ENCODE assay signal across 8 cellular contexts in genomic region chr4:168831919-168832745, GRCh38.
DNase-seq lines count a peak whose midpoint lies in the region; ATAC-seq and TF ChIP-seq lines count a peak whose summit lies in the region.

No MANE protein-coding gene starts in this region.

- H3K27me3 ChIP-seq in BJ (ENCODE audit: control insufficient read depth, insufficient read depth, low read length) (no peaks in the 10 kb centered on the region), PC-3 (ENCODE audit: low read length) (no peaks in the 10 kb centered on the region)

- H4K20me1 ChIP-seq in PC-3 (ENCODE audit: low read length) = peaks cover 10% of the 10 kb centered on the region; the same call in 1 of the 2 replicates

- no peaks in the 10 kb centered on the region for H3K9me3 ChIP-seq in PC-3 (ENCODE audit: low read length)

- peaks cover 41% of the 10 kb centered on the region for H3K4me1 Mint-ChIP-seq in nephron

- H2AFZ ChIP-seq in PC-3 (ENCODE audit: low read length) = peak overlapping the region; percentile 96

- H3K27ac ChIP-seq in PC-3 (ENCODE audit: low read length) (peak overlapping the region; percentile 44), substantia nigra (ENCODE audit: low read depth, low read length, poor library complexity, severe bottlenecking) (peak overlapping the region; percentile 52)

- BruUV-seq in PC-3 (replicated peaks; lab: Mats Ljungman, UMichigan) = TSS peak; percentile 36

- TF ChIP-seq CTCF in BJ (IDR thresholded peaks at IDR 0.05; ENCODE audit: insufficient read depth, low read depth, low read length) (no peak), PC-3 (conservative IDR thresholded peaks at IDR 0.05; ENCODE audit: low read depth, low read length) (no peak), nephron (IDR thresholded peaks at IDR 0.05; ENCODE audit: unreplicated experiment in 3 of 3) (no peak)

- peak overlapping the region; percentile 96 for H3K4me2 ChIP-seq in PC-3 (ENCODE audit: low read length)

- peak overlapping the region; percentile 85 to 93 (median 85) for H3K4me3 Mint-ChIP-seq in nephron

- ATAC-seq in GM19043 (IDR thresholded peaks at IDR 0.05; ENCODE audit: low read depth, unreplicated experiment) = peak; percentile 80
- ATAC-seq in HG03196 (IDR thresholded peaks at IDR 0.05; ENCODE audit: unreplicated experiment) = peak; percentile 84
- ATAC-seq in PC-3 = peak; percentile 80

- peak overlapping the region; percentile 95 for H3K4me3 ChIP-seq in BJ (ENCODE audit: low read depth, low read length)
- H3K4me3 ChIP-seq in PC-3 (ENCODE audit: low read length) = peak overlapping the region; percentile 96

- H3F3A ChIP-seq in PC-3 (ENCODE audit: low read length, unreplicated experiment) = no peaks in the 10 kb centered on the region

- peaks cover 21% of the 10 kb centered on the region; the same call in 1 of the 2 replicates for H3K4me1 ChIP-seq in PC-3 (ENCODE audit: insufficient read depth, low read length)

- H3K27ac Mint-ChIP-seq in nephron = peak overlapping the region; percentile 76 to 90 (median 76)

- CTCF ChIA-PET in BJ (lab: Yijun Ruan, JAX) = interaction anchor here (0.5 to 4.2 kb wide), 14 partner anchors 9 to 282 kb away, joined by 3 to 27 read pairs (median 4); no protein-coding TSS in a partner anchor
- CTCF ChIA-PET in PC-3 (lab: Charles Lee) = interaction anchor here (0.5 to 0.6 kb wide), 2 partner anchors 16 to 247 kb away, joined by 3 to 4 read pairs; no protein-coding TSS in a partner anchor

- DNase-seq in BJ (ENCODE audit: low read depth) (no peak), PC-3 (peak; percentile 78), fibroblast of peridontal ligament (ENCODE audit: extremely low read depth) (peak; percentile 67), substantia nigra (lab: John Stamatoyannopoulos, UW) (peak in 41 of 49 donors; percentile 10 to 83 (median 48))
- peak; percentile 39 for DNase-seq in activated T-helper 9 cell treated with anti-CD3 and anti-CD28 coated beads, Interleukin-2, amount 50 U/mL, for 16 hours (ENCODE audit: low read depth)

- H3K79me2 ChIP-seq in PC-3 (ENCODE audit: low read length) = peaks cover 52% of the 10 kb centered on the region

- POLR2A ChIA-PET in BJ (lab: Charles Lee) (interaction anchor here (0.6 to 2.0 kb wide), 4 partner anchors 8 to 267 kb away, joined by 3 to 16 read pairs (median 4); no protein-coding TSS in a partner anchor), PC-3 (lab: Charles Lee; ENCODE audit: unreplicated experiment) (interaction anchor here (0.6 to 0.9 kb wide), 8 partner anchors 10 to 295 kb away, joined by 3 to 9 read pairs (median 5); no protein-coding TSS in a partner anchor)

- peak overlapping the region; percentile 85 for H3K9ac ChIP-seq in PC-3 (ENCODE audit: low read length)

- intact Hi-C loops in PC-3 (cut with micrococcal nuclease) = loop anchor here (1.0 to 10.0 kb wide), 5 partner anchors 15 to 245 kb away; no protein-coding TSS in a partner anchor

- H3K36me3 ChIP-seq in BJ (ENCODE audit: control insufficient read depth, insufficient read depth, low read length) (no peaks in the 10 kb centered on the region), PC-3 (ENCODE audit: low read depth, low read length) (no peaks in the 10 kb centered on the region; the same call in 1 of the 2 replicates)

- H3K27me3 Mint-ChIP-seq in nephron (ENCODE audit: low read depth) = no peaks in the 10 kb centered on the region

- H3K9me2 ChIP-seq in PC-3 (replicated peaks; ENCODE audit: low read length) = no peaks in the 10 kb centered on the region

- no peaks in the 10 kb centered on the region for H3K9me3 Mint-ChIP-seq in nephron

- H3K36me3 Mint-ChIP-seq in nephron (ENCODE audit: low read depth) = peaks cover 25% of the 10 kb centered on the region
